Comparison of ENCODE assay signal across 8 cellular contexts in the genomic region with DNA sequence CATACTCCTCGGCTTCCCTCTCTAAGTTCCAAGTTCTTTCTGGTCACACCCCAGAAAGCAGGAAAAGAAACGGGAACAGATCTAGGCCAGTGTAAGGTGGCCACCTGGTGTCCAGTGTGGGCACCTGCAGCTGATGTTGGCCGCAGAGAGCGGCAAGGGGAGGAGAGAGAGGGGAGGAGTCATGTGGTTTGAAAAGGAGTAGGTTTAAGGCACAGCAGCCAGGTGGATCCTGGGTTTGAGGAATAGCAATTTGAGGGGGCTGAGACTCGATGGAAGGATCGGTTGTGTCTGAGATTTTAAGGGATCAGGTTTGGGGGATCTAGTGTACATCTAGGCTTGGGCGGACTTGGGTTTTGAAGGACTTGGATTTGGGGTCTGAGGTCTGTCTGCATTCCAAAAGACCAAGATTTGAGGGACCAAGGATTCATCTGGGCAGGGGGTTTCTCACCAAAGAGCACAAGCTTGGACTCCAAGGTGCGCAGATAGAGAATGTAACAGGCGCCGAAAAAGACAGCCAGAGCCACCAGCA. TPM values are rescaled to one million over a fixed set of nuclear protein-coding genes. Genes with fewer than 3 reads are reported as not detected.
DNase-seq lines count a peak whose midpoint lies in the region; ATAC-seq and TF ChIP-seq lines count a peak whose summit lies in the region.

No MANE protein-coding gene starts in this region.

- WGBS in esophagus muscularis mucosa, result 10% methylated on average over 7 of the region's 10 CpGs
- WGBS in transverse colon (ENCODE audit: low coverage in 1 of 2), 2 donors, result 8 to 14% methylated on average over 4 to 10 of the region's 10 CpGs

- peak; percentile 87 for DNase-seq in COLO829 (ENCODE audit: low spot score)
- DNase-seq in HAP-1 (ENCODE audit: low spot score in 2 of 2), result peak; percentile 85 to 86
- peak; percentile 81 for DNase-seq in NCI-H226
- DNase-seq in activated CD8-positive, alpha-beta T cell treated with anti-CD3 and anti-CD28 coated beads for 36 hours, result peak; percentile 62
- DNase-seq in esophagus muscularis mucosa (ENCODE audit: extremely low spot score), result no peak
- DNase-seq in mucosa of gallbladder (ENCODE audit: low spot score), result peak; percentile 79
- peak; percentile 86 for DNase-seq in transverse colon

- H3K27ac ChIP-seq in esophagus muscularis mucosa (replicated peaks in 1 of 4) (peak overlapping the region; percentile 87 to 94 (median 90)), transverse colon (peak overlapping the region; percentile 95 to 97 (median 97))

- H3K27ac Mint-ChIP-seq in activated CD8-positive, alpha-beta T cell treated with anti-CD3 and anti-CD28 coated beads for 36 hours, result peak overlapping the region; percentile 78

- in situ Hi-C loops in HAP-1 (cut with MboI; ENCODE audit: low sequenced_read_pairs), result no loop called here
- in situ Hi-C loops in transverse colon (cut with MboI; ENCODE audit: low pct_ligation_motif_present in 1 of 4, low pct_unique_long_range_greater_than_20kb in 1 of 4, low sequenced_read_pairs in 3 of 4), result loop anchor here in 1 of 4 donors (10.0 kb wide), 1 partner anchor 83 kb away; a partner anchor contains a TSS

- no peaks in the 10 kb centered on the region for H3K27me3 ChIP-seq in HAP-1 (ENCODE audit: low read depth)
- H3K27me3 ChIP-seq in esophagus muscularis mucosa, result no peaks in the 10 kb centered on the region
- H3K27me3 ChIP-seq in transverse colon, result no peaks in the 10 kb centered on the region

- peaks cover 10% of the 10 kb centered on the region for H3K4me1 ChIP-seq in HAP-1
- peaks cover 13 to 23% (median 22%) of the 10 kb centered on the region in 4 donors for H3K4me1 ChIP-seq in esophagus muscularis mucosa
- peaks cover 10 to 31% (median 15%) of the 10 kb centered on the region in 4 donors for H3K4me1 ChIP-seq in transverse colon

- peaks cover 5% of the 10 kb centered on the region; the same call in 1 of the 2 replicates for H3K36me3 ChIP-seq in HAP-1 (replicated peaks)
- H3K36me3 ChIP-seq in esophagus muscularis mucosa, result peaks cover 0 to 30% (median 24%) of the 10 kb centered on the region in 4 donors
- no peaks in the 10 kb centered on the region for H3K36me3 ChIP-seq in transverse colon

- H3K4me3 Mint-ChIP-seq in activated CD8-positive, alpha-beta T cell treated with anti-CD3 and anti-CD28 coated beads for 36 hours, result peak overlapping the region; percentile 82

- H3K27me3 Mint-ChIP-seq in activated CD8-positive, alpha-beta T cell treated with anti-CD3 and anti-CD28 coated beads for 36 hours, result no peaks in the 10 kb centered on the region

- H3K9me3 Mint-ChIP-seq in activated CD8-positive, alpha-beta T cell treated with anti-CD3 and anti-CD28 coated beads for 36 hours, result no peaks in the 10 kb centered on the region

- TF ChIP-seq EP300 in esophagus muscularis mucosa (IDR thresholded peaks at IDR 0.05), result no peak
- TF ChIP-seq EP300 in transverse colon (IDR thresholded peaks at IDR 0.05; ENCODE audit: low read depth), result no peak

- CTCF ChIA-PET in activated CD8-positive, alpha-beta T cell treated with anti-CD3 and anti-CD28 coated beads for 36 hours (lab: Charles Lee), result interaction anchor here (0.6 to 4.6 kb wide), 13 partner anchors 10 to 164 kb away, joined by 3 to 33 read pairs (median 5); a partner anchor contains a TSS

- POLR2A ChIA-PET in activated CD8-positive, alpha-beta T cell treated with anti-CD3 and anti-CD28 coated beads for 36 hours (lab: Charles Lee), result interaction anchor here (1.1 to 3.9 kb wide), 13 partner anchors 9 to 99 kb away, joined by 3 to 37 read pairs (median 7); a partner anchor contains a TSS

- TF ChIP-seq POLR2A in esophagus muscularis mucosa (IDR thresholded peaks at IDR 0.05; ENCODE audit: low read depth) (no peak), transverse colon (IDR thresholded peaks at IDR 0.05) (no peak)

- H3K4me3 ChIP-seq in HAP-1 (peak overlapping the region; percentile 86), esophagus muscularis mucosa (peak overlapping the region; percentile 72 to 99 (median 83)), transverse colon (peak overlapping the region; percentile 87 to 96 (median 94))

- no peaks in the 10 kb centered on the region for H3K9me3 ChIP-seq in HAP-1
- H3K9me3 ChIP-seq in esophagus muscularis mucosa, result no peaks in the 10 kb centered on the region
- no peaks in the 10 kb centered on the region for H3K9me3 ChIP-seq in transverse colon

- intact Hi-C loops in activated CD8-positive, alpha-beta T cell treated with anti-CD3 and anti-CD28 coated beads for 36 hours (cut with micrococcal nuclease), result no loop called here
- intact Hi-C loops in esophagus muscularis mucosa (cut with DNase I) (loop anchor here (5.0 kb wide), 1 partner anchor 86 kb away; no protein-coding TSS in a partner anchor), transverse colon (cut with DNase I; ENCODE audit: low total_unique reads) (loop anchor here (5.0 kb wide), 1 partner anchor 86 kb away; no protein-coding TSS in a partner anchor)

- ATAC-seq in activated CD8-positive, alpha-beta T cell treated with anti-CD3 and anti-CD28 coated beads for 36 hours, result peak; percentile 50
- no peak for ATAC-seq in HG03097 (IDR thresholded peaks at IDR 0.05; ENCODE audit: low FRiP score, unreplicated experiment)

- peaks cover 1% of the 10 kb centered on the region for H3K36me3 Mint-ChIP-seq in activated CD8-positive, alpha-beta T cell treated with anti-CD3 and anti-CD28 coated beads for 36 hours (ENCODE audit: low read depth)

- peak; percentile 27 for TF ChIP-seq CTCF in activated CD8-positive, alpha-beta T cell treated with anti-CD3 and anti-CD28 coated beads for 36 hours (IDR thresholded peaks at IDR 0.05)
- peak; percentile 71 to 82 (median 80) for TF ChIP-seq CTCF in esophagus muscularis mucosa (IDR thresholded peaks at IDR 0.05)
- peak; percentile 69 to 98 (median 81) for TF ChIP-seq CTCF in transverse colon (IDR thresholded peaks at IDR 0.05)

- H3K4me1 Mint-ChIP-seq in activated CD8-positive, alpha-beta T cell treated with anti-CD3 and anti-CD28 coated beads for 36 hours (ENCODE audit: low read depth), result peaks cover 16% of the 10 kb centered on the region

RNA-seq across cellular contexts. Expression of a gene that starts 1.2 kb away (rescaled TPM):
- total RNA-seq in activated CD8-positive, alpha-beta T cell treated with anti-CD3 and anti-CD28 coated beads for 36 hours, result 10 to 100 TPM; 49.6 to 52.4 TPM
- total RNA-seq in esophagus muscularis mucosa, result 100 to 1,000 TPM; 142 to 250 (median 201) TPM
- 188 TPM for total RNA-seq in mucosa of gallbladder
- total RNA-seq in transverse colon, result 100 to 1,000 TPM in 3 of 4 donors, 10 to 100 TPM in 1; 75.6 to 235 (median 165) TPM

RNA-seq across cellular contexts. Expression of a gene that starts 29.7 kb away (rescaled TPM):
- total RNA-seq in activated CD8-positive, alpha-beta T cell treated with anti-CD3 and anti-CD28 coated beads for 36 hours, result 1 to 10 TPM; 1.5 to 1.6 TPM
- total RNA-seq in esophagus muscularis mucosa (under 1 TPM in 3 of 4 donors, not detected in 1; 0.32 to 0.42 (median 0.33) TPM), mucosa of gallbladder (3.4 TPM), transverse colon (1 to 10 TPM in 2 of 4 donors, under 1 TPM in 2; 0.27 to 1.9 (median 0.95) TPM)

RNA-seq across cellular contexts. Expression of a gene that starts 36.1 kb away (rescaled TPM):
- 1 to 10 TPM; 5.5 to 5.9 TPM for total RNA-seq in activated CD8-positive, alpha-beta T cell treated with anti-CD3 and anti-CD28 coated beads for 36 hours
- total RNA-seq in esophagus muscularis mucosa, result 1 to 10 TPM; 2.1 to 4.3 (median 3.5) TPM
- 0.60 TPM for total RNA-seq in mucosa of gallbladder
- total RNA-seq in transverse colon, result 1 to 10 TPM in 2 of 4 donors, under 1 TPM in 1, not detected in 1; 0.20 to 1.1 (median 1.1) TPM

Comparison
In these comparisons a context has a peak if more than half of its experiments do, and no peak if none do; other contexts are left out.
1. CTCF ChIP-seq: peak in every context shown above with its lines; median percentile 81 in transverse colon; 80 in esophagus muscularis mucosa; 27 in activated CD8-positive, alpha-beta T cell treated with anti-CD3 and anti-CD28 coated beads for 36 hours.